Comparison of ENCODE assay signal across 21 cellular contexts in the genomic region with DNA sequence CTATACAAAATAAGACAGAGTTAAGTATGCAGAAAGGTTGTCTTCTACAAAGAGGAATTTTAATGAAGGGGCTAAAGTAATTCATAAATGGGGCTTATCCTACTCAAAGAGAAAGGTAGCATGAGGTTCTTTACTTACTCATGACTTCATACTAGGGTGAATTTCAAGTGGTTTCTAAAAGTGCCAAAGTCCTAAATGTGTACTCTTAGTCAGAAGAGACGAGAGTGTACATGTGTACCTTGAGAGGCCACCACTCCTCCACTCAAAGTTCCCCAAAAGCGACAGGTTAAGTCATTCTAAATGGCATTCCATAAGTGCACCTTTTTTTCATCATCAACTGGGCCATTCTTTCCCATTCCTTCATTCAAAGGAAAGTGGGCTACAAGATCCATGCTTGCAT. TPM values are rescaled to one million over a fixed set of nuclear protein-coding genes. Genes with fewer than 3 reads are reported as not detected.
A peak's percentile ranks its signal among the peaks of the same experiment; 100 is the strongest.
DNase-seq lines count a peak whose midpoint lies in the region; ATAC-seq, FAIRE-seq and TF ChIP-seq lines count a peak whose summit lies in the region.
"Had no signal": no experiment of that assay in that cellular context is flagged by ENCODE, and none has a peak within 500 bp of the region (broad histone marks: within the 10 kb centered on the region; RNA-seq: fewer than 3 reads in every experiment).

No MANE protein-coding gene starts in this region.

- FAIRE-seq in GM12891 (lab: Jason Lieb, UNC), result peak; percentile 31
- FAIRE-seq: A204.1, D721Med, G401.6, GM12892, GM18507 had no signal

- no peak for TF ChIP-seq CTCF in left lung (IDR thresholded peaks at IDR 0.05)

- no peak overlapping the region for H3K27ac ChIP-seq in left lung
- H3K27ac ChIP-seq: BLaER1 treated with 17β-estradiol and CSF1 and Interleukin-3, amounts not matched to agents 10 nM and 100 nM; C4-2B had no signal

- no peak for TF ChIP-seq POLR2A in GM12891 (IDR thresholded peaks at IDR 0.05; ENCODE audit: low read depth, low read length)

- H3K27me3 ChIP-seq in left lung, result no peaks in the 10 kb centered on the region

- H3K36me3 ChIP-seq in left lung, result no peaks in the 10 kb centered on the region

- intact Hi-C loops in left lung (cut with DNase I), result no loop called here

- no peak overlapping the region for H3K4me3 ChIP-seq in left lung
- H3K4me3 ChIP-seq: BLaER1 treated with 17β-estradiol and CSF1 and Interleukin-3, amounts not matched to agents 10 nM and 100 nM had no signal

- no peaks in the 10 kb centered on the region for H3K9me3 ChIP-seq in left lung
- H3K9me3 ChIP-seq: Caco-2 had no signal

- DNase-seq in GM12891 (ENCODE audit: insufficient read length, low spot score), result no peak
- no peak for DNase-seq in left lung
- DNase-seq in NCI-H187 (lab: John Stamatoyannopoulos, UW), result no peak
- no peak for DNase-seq in iPS-NIHi11 (ENCODE audit: low spot score)
- DNase-seq in activated CD4-positive, alpha-beta T cell treated with anti-CD3 and anti-CD28 coated beads for 1 hour, result no peak
- DNase-seq: 8988T; AML-193; Caco-2; Calu3; CD4-positive, alpha-beta T cell; CD8-positive, alpha-beta T cell; DMS79 treated with DMSO at 0.1 percent for 48 hours; GF-D8 had no signal

- H3K4me1 ChIP-seq in left lung, result no peaks in the 10 kb centered on the region
- H3K4me1 ChIP-seq: Caco-2 had no signal

- ATAC-seq in HG02610 (IDR thresholded peaks at IDR 0.05; ENCODE audit: unreplicated experiment), result peak; percentile 54
- peak; percentile 72 for ATAC-seq in left lung
- ATAC-seq: CD8-positive, alpha-beta T cell had no signal

TF ChIP-seq in GM12891, 5 proteins besides CTCF, POLR2A, EP300 and RAD21:
- TF ChIP-seq TAF1 (IDR thresholded peaks at IDR 0.05; ENCODE audit: low read depth, low read length) (no peak), POU2F2 (IDR thresholded peaks at IDR 0.05; ENCODE audit: low read depth, low read length) (no peak)

RNA-seq across cellular contexts. Expression of gene EDA2R, which starts 21.9 kb away (rescaled TPM):
- polyA plus RNA-seq in GM12891 (2012; ENCODE audit: low read depth, missing spikeins), result 10.7 TPM
- total RNA-seq in left lung, result 1 to 10 TPM; 2.6 to 7.9 TPM
- total RNA-seq: Caco-2; Calu3; CD8-positive, alpha-beta T cell had no signal
